In the genomic region with DNA sequence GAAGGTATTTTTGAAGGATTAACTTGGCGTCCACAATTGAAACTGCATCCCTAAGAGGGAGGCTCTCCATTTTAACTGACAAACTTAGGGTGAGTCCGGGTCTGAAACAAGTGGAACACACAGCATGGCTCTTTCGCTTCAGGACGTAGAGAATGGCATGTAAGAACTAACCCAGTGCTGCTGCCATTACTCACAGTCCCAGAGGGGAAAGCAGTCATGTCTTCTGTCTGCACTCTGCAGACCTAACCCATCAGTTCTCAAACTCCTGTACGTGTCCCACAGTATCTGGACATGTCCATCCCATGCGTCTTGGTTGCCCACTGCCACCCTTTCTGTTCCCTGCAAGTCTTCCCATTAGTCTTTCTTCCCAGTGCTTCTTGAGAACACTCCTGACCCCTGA, we compare ENCODE assay signal across 16 cellular contexts. TPM values are rescaled to one million over a fixed set of nuclear protein-coding genes. Genes with fewer than 3 reads are reported as not detected.
DNase-seq lines count a peak whose midpoint lies in the region; FAIRE-seq and TF ChIP-seq lines count a peak whose summit lies in the region.
"Had no signal": no experiment of that assay in that cellular context is flagged by ENCODE, and none has a peak within 500 bp of the region (broad histone marks: within the 10 kb centered on the region; RNA-seq: fewer than 3 reads in every experiment).

No MANE protein-coding gene starts in this region.

- no peak for FAIRE-seq in GM12892 (lab: Jason Lieb, UNC)
- FAIRE-seq: A204.1 had no signal

- no peaks in the 10 kb centered on the region for H3K36me3 ChIP-seq in rectal smooth muscle tissue (ENCODE audit: control insufficient read depth, insufficient read depth, low read length)
- H3K36me3 ChIP-seq: gastrocnemius medialis, neutrophil, thoracic aorta had no signal

- H3K27ac ChIP-seq in rectal smooth muscle tissue (ENCODE audit: low read depth, low read length), result no peak overlapping the region
- H3K27ac ChIP-seq: neutrophil, thoracic aorta had no signal

- no peaks in the 10 kb centered on the region for H3K27me3 ChIP-seq in rectal smooth muscle tissue (ENCODE audit: control insufficient read depth, insufficient read depth, low read length)
- H3K27me3 ChIP-seq: gastrocnemius medialis, neutrophil had no signal

- intact Hi-C loops in posterior vena cava (cut with DNase I), result no loop called here

- peak overlapping the region; percentile 74 for H3K4me3 ChIP-seq in rectal smooth muscle tissue (ENCODE audit: low read length)
- H3K4me3 ChIP-seq: gastrocnemius medialis, thoracic aorta had no signal

- no peak for DNase-seq in activated CD4-positive, alpha-beta T cell treated with anti-CD3 and anti-CD28 coated beads, Interleukin-2, amount 10 ng/mL, durations not matched to agents 7 days and 5 days
- DNase-seq in activated CD4-positive, alpha-beta T cell treated with anti-CD3 and anti-CD28 coated beads, Interleukin-2, amount 50 U/mL, for 1 hour, result no peak
- DNase-seq in T-helper 2 cell treated with Interferon-gamma antibody and Interleukin-4, amounts not matched to agents 5 μg/mL and 100 μg/mL, for 36 hours (ENCODE audit: low spot score), result no peak
- DNase-seq in erythroblast (lab: John Stamatoyannopoulos, UW), result peak; percentile 53 to 61
- no peak for DNase-seq in GM12892 (ENCODE audit: insufficient read length)
- DNase-seq in posterior vena cava (ENCODE audit: low spot score), result no peak
- no peak for DNase-seq in HCEC 1CT
- DNase-seq: activated CD8-positive, alpha-beta memory T cell treated with anti-CD3 and anti-CD28 coated beads, Interleukin-2, amount 10 ng/mL, durations not matched to agents 7 days and 5 days; gastrocnemius medialis; Kasumi-1; NCI-H345 had no signal

- H3K9me3 Mint-ChIP-seq in activated CD4-positive, alpha-beta T cell treated with anti-CD3 and anti-CD28 coated beads, Interleukin-2, amount 10 ng/mL, durations not matched to agents 7 days and 5 days, result peaks cover 7% of the 10 kb centered on the region
- peaks cover 10% of the 10 kb centered on the region for H3K9me3 Mint-ChIP-seq in T-helper 2 cell treated with Interferon-gamma antibody and Interleukin-4, amounts not matched to agents 5 μg/mL and 100 μg/mL, for 36 hours

- peaks cover 14% of the 10 kb centered on the region for H3K27me3 Mint-ChIP-seq in activated CD4-positive, alpha-beta T cell treated with anti-CD3 and anti-CD28 coated beads, Interleukin-2, amount 10 ng/mL, durations not matched to agents 7 days and 5 days
- H3K27me3 Mint-ChIP-seq in T-helper 2 cell treated with Interferon-gamma antibody and Interleukin-4, amounts not matched to agents 5 μg/mL and 100 μg/mL, for 36 hours (ENCODE audit: low read depth), result peaks cover 13% of the 10 kb centered on the region

- H3K36me3 Mint-ChIP-seq in activated CD4-positive, alpha-beta T cell treated with anti-CD3 and anti-CD28 coated beads, Interleukin-2, amount 10 ng/mL, durations not matched to agents 7 days and 5 days (ENCODE audit: low read depth), result no peaks in the 10 kb centered on the region
- no peaks in the 10 kb centered on the region for H3K36me3 Mint-ChIP-seq in T-helper 2 cell treated with Interferon-gamma antibody and Interleukin-4, amounts not matched to agents 5 μg/mL and 100 μg/mL, for 36 hours (ENCODE audit: low read depth)

- peak overlapping the region; percentile 42 for H3K4me3 Mint-ChIP-seq in activated CD4-positive, alpha-beta T cell treated with anti-CD3 and anti-CD28 coated beads, Interleukin-2, amount 10 ng/mL, durations not matched to agents 7 days and 5 days
- H3K4me3 Mint-ChIP-seq in T-helper 2 cell treated with Interferon-gamma antibody and Interleukin-4, amounts not matched to agents 5 μg/mL and 100 μg/mL, for 36 hours, result peak overlapping the region; percentile 49
- H3K4me3 Mint-ChIP-seq: activated CD8-positive, alpha-beta memory T cell treated with anti-CD3 and anti-CD28 coated beads, Interleukin-2, amount 10 ng/mL, durations not matched to agents 7 days and 5 days had no signal

- H3K27ac Mint-ChIP-seq in activated CD4-positive, alpha-beta T cell treated with anti-CD3 and anti-CD28 coated beads, Interleukin-2, amount 10 ng/mL, durations not matched to agents 7 days and 5 days, result peak overlapping the region; percentile 73
- peak overlapping the region; percentile 8 for H3K27ac Mint-ChIP-seq in T-helper 2 cell treated with Interferon-gamma antibody and Interleukin-4, amounts not matched to agents 5 μg/mL and 100 μg/mL, for 36 hours
- H3K27ac Mint-ChIP-seq: activated CD8-positive, alpha-beta memory T cell treated with anti-CD3 and anti-CD28 coated beads, Interleukin-2, amount 10 ng/mL, durations not matched to agents 7 days and 5 days had no signal

- TF ChIP-seq POLR2A in erythroblast (IDR thresholded peaks at IDR 0.05; ENCODE audit: low read length) (no peak), GM12892 (IDR thresholded peaks at IDR 0.05; ENCODE audit: low read depth, low read length) (no peak)

- CTCF ChIA-PET in activated CD4-positive, alpha-beta T cell treated with anti-CD3 and anti-CD28 coated beads, Interleukin-2, amount 10 ng/mL, durations not matched to agents 7 days and 5 days (lab: Charles Lee), result interaction anchor here (0.6 to 1.3 kb wide), 2 partner anchors 22 to 85 kb away, joined by 4 to 5 read pairs; no protein-coding TSS in a partner anchor

- peaks cover 14% of the 10 kb centered on the region for H3K4me1 Mint-ChIP-seq in activated CD4-positive, alpha-beta T cell treated with anti-CD3 and anti-CD28 coated beads, Interleukin-2, amount 10 ng/mL, durations not matched to agents 7 days and 5 days
- peaks cover 10% of the 10 kb centered on the region for H3K4me1 Mint-ChIP-seq in T-helper 2 cell treated with Interferon-gamma antibody and Interleukin-4, amounts not matched to agents 5 μg/mL and 100 μg/mL, for 36 hours (ENCODE audit: low read depth)
- H3K4me1 Mint-ChIP-seq: activated CD8-positive, alpha-beta memory T cell treated with anti-CD3 and anti-CD28 coated beads, Interleukin-2, amount 10 ng/mL, durations not matched to agents 7 days and 5 days had no signal

- no peaks in the 10 kb centered on the region for H3K4me1 ChIP-seq in rectal smooth muscle tissue (ENCODE audit: control insufficient read depth, insufficient read depth, low read length)

- POLR2A ChIA-PET in activated CD4-positive, alpha-beta T cell treated with anti-CD3 and anti-CD28 coated beads, Interleukin-2, amount 10 ng/mL, durations not matched to agents 7 days and 5 days (lab: Charles Lee), result no interaction called here

- peak overlapping the region; percentile 49 for H3K9ac ChIP-seq in rectal smooth muscle tissue (ENCODE audit: low read length)

RNA-seq across cellular contexts. Expression of a gene that starts 0.6 kb away (rescaled TPM):
- 1 to 10 TPM; 1.4 to 2.1 TPM for total RNA-seq in activated CD4-positive, alpha-beta T cell treated with anti-CD3 and anti-CD28 coated beads, Interleukin-2, amount 10 ng/mL, durations not matched to agents 7 days and 5 days
- polyA plus RNA-seq in GM12892 (2012; ENCODE audit: missing spikeins), result not detected
- total RNA-seq in posterior vena cava, result 1 to 10 TPM; 2.0 to 2.3 TPM
- total RNA-seq: activated CD8-positive, alpha-beta memory T cell treated with anti-CD3 and anti-CD28 coated beads, Interleukin-2, amount 10 ng/mL, durations not matched to agents 7 days and 5 days; lung microvascular endothelial cell had no signal

RNA-seq across cellular contexts. Expression of a gene that starts 57.3 kb away (rescaled TPM):
- total RNA-seq in activated CD4-positive, alpha-beta T cell treated with anti-CD3 and anti-CD28 coated beads, Interleukin-2, amount 10 ng/mL, durations not matched to agents 7 days and 5 days, result not detected
- not detected for polyA plus RNA-seq in GM12892 (2012; ENCODE audit: missing spikeins)
- 1 to 10 TPM; 3.0 to 3.1 TPM for total RNA-seq in posterior vena cava
- total RNA-seq: activated CD8-positive, alpha-beta memory T cell treated with anti-CD3 and anti-CD28 coated beads, Interleukin-2, amount 10 ng/mL, durations not matched to agents 7 days and 5 days; lung microvascular endothelial cell had no signal

Comparison
In these comparisons a context has a peak if more than half of its experiments do, and no peak if none do; other contexts are left out.
1. DNase-seq: peak in erythroblast (2 of 2); none in activated CD4-positive, alpha-beta T cell treated with anti-CD3 and anti-CD28 coated beads, Interleukin-2, amount 10 ng/mL, durations not matched to agents 7 days and 5 days (single experiment), activated CD4-positive, alpha-beta T cell treated with anti-CD3 and anti-CD28 coated beads, Interleukin-2, amount 50 U/mL, for 1 hour (single experiment), T-helper 2 cell treated with Interferon-gamma antibody and Interleukin-4, amounts not matched to agents 5 μg/mL and 100 μg/mL, for 36 hours (single experiment), GM12892 (single experiment), posterior vena cava (single experiment) and HCEC 1CT (single experiment).